Comparison of ENCODE assay signal across 14 cellular contexts in the genomic region with DNA sequence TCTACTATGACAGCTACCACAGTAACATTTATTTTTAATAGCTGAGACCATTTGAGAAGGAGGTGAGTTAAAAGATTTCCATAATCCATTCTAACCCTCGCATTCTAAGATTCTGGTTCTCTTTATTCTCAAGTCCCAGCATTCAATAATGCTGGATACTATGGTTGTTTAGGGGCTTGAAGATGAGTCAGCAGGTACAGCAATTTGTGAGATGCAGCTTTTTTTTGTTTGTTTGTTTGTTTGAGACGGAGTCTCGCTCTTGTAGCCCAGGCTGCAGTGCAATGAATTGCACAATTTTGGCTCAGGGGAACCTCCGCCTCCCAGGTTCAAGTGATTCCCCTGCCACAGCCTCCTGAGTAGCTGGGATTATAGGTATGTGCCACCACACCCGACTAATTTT.
"Had no signal": no experiment of that assay in that cellular context is flagged by ENCODE, and none has a peak within 500 bp of the region (broad histone marks: within the 10 kb centered on the region; RNA-seq: fewer than 3 reads in every experiment).

No MANE protein-coding gene starts in this region.

- H3K9me3 ChIP-seq: ascending aorta, heart right ventricle, tibial artery, uterus had no signal

- H3K4me3 Mint-ChIP-seq: activated naive CD8-positive, alpha-beta T cell treated with anti-CD3 and anti-CD28 coated beads for 36 hours had no signal

- H3K36me3 ChIP-seq: ascending aorta, uterus had no signal

- H3K27me3 Mint-ChIP-seq: activated naive CD8-positive, alpha-beta T cell treated with anti-CD3 and anti-CD28 coated beads for 36 hours had no signal

- DNase-seq: activated CD4-positive, alpha-beta T cell treated with anti-CD3 and anti-CD28 coated beads for 1 hour; activated CD4-positive, alpha-beta T cell treated with anti-CD3 and anti-CD28 coated beads, Interleukin-2, amount 50 U/mL, for 48 hours; activated gamma-delta T cell treated with Interleukin-2 at 50 U/mL for 16 hours; activated naive CD8-positive, alpha-beta T cell treated with anti-CD3 and anti-CD28 coated beads for 36 hours; activated T-cell treated with anti-CD3 and anti-CD28 coated beads, Interleukin-2, amount 50 U/mL, for 48 hours; effector CD8-positive, alpha-beta T cell; heart right ventricle; islet precursor cell; mesendoderm; stimulated activated CD4-positive, alpha-beta T cell treated with anti-CD3 and anti-CD28 coated beads, Interleukin-4, amount 100 ng/mL, for 24 hours; tibial artery; uterus had no signal

- H3K4me3 ChIP-seq: ascending aorta, coronary artery, heart right ventricle, tibial artery, uterus had no signal

- H3K27ac ChIP-seq: ascending aorta, coronary artery, tibial artery, uterus had no signal

- H3K27me3 ChIP-seq: ascending aorta, heart right ventricle, tibial artery, uterus had no signal

- H3K4me1 ChIP-seq: uterus had no signal

- H3K27ac Mint-ChIP-seq: activated naive CD8-positive, alpha-beta T cell treated with anti-CD3 and anti-CD28 coated beads for 36 hours had no signal

- ATAC-seq: heart right ventricle had no signal

- H3K9me3 Mint-ChIP-seq: activated naive CD8-positive, alpha-beta T cell treated with anti-CD3 and anti-CD28 coated beads for 36 hours had no signal
